Comparison of ENCODE assay signal across 9 cellular contexts in genomic region chr15:73142802-73143762, GRCh38.
A peak's percentile ranks its signal among the peaks of the same experiment; 100 is the strongest.
DNase-seq lines count a peak whose midpoint lies in the region; ATAC-seq and TF ChIP-seq lines count a peak whose summit lies in the region.
"Had no signal": no experiment of that assay in that cellular context is flagged by ENCODE, and none has a peak within 500 bp of the region (broad histone marks: within the 10 kb centered on the region; RNA-seq: fewer than 3 reads in every experiment).

No MANE protein-coding gene starts in this region.

- no peaks in the 10 kb centered on the region for H3K4me1 ChIP-seq in prostate gland (replicated peaks)

- no peak for TF ChIP-seq POLR2A in prostate gland (IDR thresholded peaks at IDR 0.05)

- intact Hi-C loops in natural killer cell (cut with micrococcal nuclease) (no loop called here), prostate gland (cut with DNase I) (no loop called here)

- H3K27ac Mint-ChIP-seq in T-helper 2 cell treated with Interferon-gamma antibody and Interleukin-4, amounts not matched to agents 5 μg/mL and 100 μg/mL, for 36 hours = peak overlapping the region; percentile 84
- peak overlapping the region; percentile 17 to 58 for H3K27ac Mint-ChIP-seq in natural killer cell

- peaks cover 16% of the 10 kb centered on the region for H3K36me3 Mint-ChIP-seq in T-helper 2 cell treated with Interferon-gamma antibody and Interleukin-4, amounts not matched to agents 5 μg/mL and 100 μg/mL, for 36 hours (ENCODE audit: low read depth)
- peaks cover 7% of the 10 kb centered on the region for H3K36me3 Mint-ChIP-seq in natural killer cell

- no peaks in the 10 kb centered on the region for H3K27me3 ChIP-seq in prostate gland (replicated peaks; ENCODE audit: insufficient read depth)

- ATAC-seq in HG02588 (IDR thresholded peaks at IDR 0.05; ENCODE audit: unreplicated experiment) (peak; percentile 58), natural killer cell (peak in 2 of 3 donors; percentile 33 to 51)

- TF ChIP-seq CTCF in natural killer cell (IDR thresholded peaks at IDR 0.05) (no peak), prostate gland (IDR thresholded peaks at IDR 0.05) (no peak)

- H3K27me3 Mint-ChIP-seq in T-helper 2 cell treated with Interferon-gamma antibody and Interleukin-4, amounts not matched to agents 5 μg/mL and 100 μg/mL, for 36 hours (ENCODE audit: low read depth) = no peaks in the 10 kb centered on the region
- H3K27me3 Mint-ChIP-seq in natural killer cell (ENCODE audit: low read depth in 2 of 2) = no peaks in the 10 kb centered on the region

- H3K4me1 Mint-ChIP-seq in T-helper 2 cell treated with Interferon-gamma antibody and Interleukin-4, amounts not matched to agents 5 μg/mL and 100 μg/mL, for 36 hours (ENCODE audit: low read depth) = peaks cover 42% of the 10 kb centered on the region
- H3K4me1 Mint-ChIP-seq in natural killer cell = peaks cover 0 to 13% of the 10 kb centered on the region in 2 donors

- no peaks in the 10 kb centered on the region for H3K36me3 ChIP-seq in prostate gland

- H3K4me3 ChIP-seq in prostate gland = no peak overlapping the region

- H3K9me3 Mint-ChIP-seq in T-helper 2 cell treated with Interferon-gamma antibody and Interleukin-4, amounts not matched to agents 5 μg/mL and 100 μg/mL, for 36 hours = peaks cover 18% of the 10 kb centered on the region
- no peaks in the 10 kb centered on the region for H3K9me3 Mint-ChIP-seq in natural killer cell

- H3K27ac ChIP-seq in prostate gland = no peak overlapping the region

- peak overlapping the region; percentile 56 for H3K4me3 Mint-ChIP-seq in T-helper 2 cell treated with Interferon-gamma antibody and Interleukin-4, amounts not matched to agents 5 μg/mL and 100 μg/mL, for 36 hours
- H3K4me3 Mint-ChIP-seq in natural killer cell = peak overlapping the region; percentile 14

- WGBS in prostate gland = 96% methylated on average over 12 of the region's 12 CpGs

- DNase-seq in SIG-M5 treated with dmso at 0.1 percent for 504 hours (lab: John Stamatoyannopoulos, UW; ENCODE audit: unreplicated experiment) (peak; percentile 0), SIG-M5 (lab: John Stamatoyannopoulos, UW) (no peak), natural killer cell (no peak), Kasumi-1 (lab: John Stamatoyannopoulos, UW) (no peak), prostate gland (ENCODE audit: low spot score) (no peak), SHP77 treated with DMSO at 0.1 percent for 48 hours (lab: John Stamatoyannopoulos, UW) (no peak)
- no peak for DNase-seq in T-helper 2 cell treated with Interferon-gamma antibody and Interleukin-4, amounts not matched to agents 5 μg/mL and 100 μg/mL, for 36 hours (ENCODE audit: low spot score)
- DNase-seq: amniotic stem cell had no signal

- H3K9me3 ChIP-seq in prostate gland = no peaks in the 10 kb centered on the region
